ENCODE assay signal across 1 cellular context in genomic region chr1:234724517-234725176, GRCh38.
TF ChIP-seq lines count a peak whose summit lies in the region.

No MANE protein-coding gene starts in this region.

TF ChIP-seq in K562, 482 proteins besides CTCF, POLR2A, EP300 and RAD21 (continued from another document and continues in another):
- TF ChIP-seq ZNF318 (IDR thresholded peaks at IDR 0.05; ENCODE audit: borderline replicate concordance in 1 of 2, low read depth in 1 of 2) (no peak), GATAD2A (IDR thresholded peaks at IDR 0.05) (peak; percentile 53), EWSR1 (IDR thresholded peaks at IDR 0.05; ENCODE audit: borderline replicate concordance, low read depth, partially characterized antibody) (no peak), ZBTB11 (CRISPR knock-in tag; IDR thresholded peaks at IDR 0.05) (no peak), MTF1 (CRISPR knock-in tag; IDR thresholded peaks at IDR 0.05; ENCODE audit: borderline replicate concordance) (no peak), SMAD2 (IDR thresholded peaks at IDR 0.05; ENCODE audit: low read depth, low read length) (no peak), SMAD3 (CRISPR knock-in tag; conservative IDR thresholded peaks at IDR 0.05) (peak; percentile 16), ZNF277 (CRISPR knock-in tag; IDR thresholded peaks at IDR 0.05; ENCODE audit: borderline replicate concordance) (no peak), KLF6 (CRISPR knock-in tag; IDR thresholded peaks at IDR 0.05; ENCODE audit: borderline replicate concordance) (peak; percentile 46; the same call in 1 of the 2 replicates), ZNF592 (IDR thresholded peaks at IDR 0.05) (no peak), ZBTB40 (IDR thresholded peaks at IDR 0.05) (no peak; the same call in 1 of the 2 replicates), ZBTB40 (CRISPR knock-in tag; IDR thresholded peaks at IDR 0.05) (no peak), SMARCB1 (IDR thresholded peaks at IDR 0.05; ENCODE audit: insufficient read length, low read depth) (no peak), KDM4B (IDR thresholded peaks at IDR 0.05; ENCODE audit: borderline replicate concordance in 2 of 2, low read depth in 1 of 2) (no peak), THAP12 (CRISPR knock-in tag; IDR thresholded peaks at IDR 0.05) (0 out of 2 replicates have a peak, but pooled peaks have one; percentile 10), GABPA (tag; conservative IDR thresholded peaks at IDR 0.05; ENCODE audit: low read depth) (no peak), MTA1 (IDR thresholded peaks at IDR 0.05; ENCODE audit: borderline replicate concordance) (no peak; the same call in 1 of the 2 replicates), BCL6 (CRISPR knock-in tag; IDR thresholded peaks at IDR 0.05) (no peak), NFATC3 (IDR thresholded peaks at IDR 0.05) (no peak), RFX1 (IDR thresholded peaks at IDR 0.05) (peak; percentile 83), KLF10 (CRISPR knock-in tag; IDR thresholded peaks at IDR 0.05) (no peak), NR1H2 (CRISPR knock-in tag; IDR thresholded peaks at IDR 0.05) (no peak)
